ENCODE assay signal across 8 cellular contexts in genomic region chr15:79090487-79091203, GRCh38. TPM values are rescaled to one million over a fixed set of nuclear protein-coding genes. Genes with fewer than 3 reads are reported as not detected.
DNase-seq lines count a peak whose midpoint lies in the region; ATAC-seq, FAIRE-seq and TF ChIP-seq lines count a peak whose summit lies in the region.

Gene RASGRF1, minus strand, starts transcription at chr15:79090780. Its CDS starts 282 bp downstream, at chr15:79090498.

- no peaks in the 10 kb centered on the region for H3K79me2 ChIP-seq in mesendoderm (ENCODE audit: control insufficient read depth, insufficient read depth, low read length)

- CTCF ChIA-PET in activated naive CD4-positive, alpha-beta T cell treated with anti-CD3 and anti-CD28 coated beads for 36 hours (lab: Charles Lee), result interaction anchor here (0.7 kb wide), 1 partner anchor 628 kb away, joined by 3 read pairs; no protein-coding TSS in a partner anchor
- CTCF ChIA-PET in activated naive CD4-positive, alpha-beta T cell treated with anti-CD3 and anti-CD28 coated beads, Interleukin-2, amount 10 ng/mL, durations not matched to agents 7 days and 5 days (lab: Charles Lee), result no interaction called here

- H3K23ac ChIP-seq in mesendoderm (ENCODE audit: low read length), result no peak within 1 kb of the TSS

- H2BK15ac ChIP-seq in mesendoderm (replicated peaks; ENCODE audit: low read depth), result no peak within 1 kb of the TSS

- H4K5ac ChIP-seq in mesendoderm (ENCODE audit: low read length), result no peak within 1 kb of the TSS

- H3K27ac ChIP-seq in mesendoderm (ENCODE audit: low read depth, low read length), result no peak within 1 kb of the TSS

- no peak within 1 kb of the TSS for H3K27ac Mint-ChIP-seq in activated naive CD4-positive, alpha-beta T cell treated with anti-CD3 and anti-CD28 coated beads for 36 hours
- H3K27ac Mint-ChIP-seq in activated naive CD4-positive, alpha-beta T cell treated with anti-CD3 and anti-CD28 coated beads, Interleukin-2, amount 10 ng/mL, durations not matched to agents 7 days and 5 days, result no peak within 1 kb of the TSS

- peak within 1 kb of the TSS; percentile 74 for H3K4me2 ChIP-seq in mesendoderm (ENCODE audit: low read length)

- H3K56ac ChIP-seq in mesendoderm (ENCODE audit: low read length), result peak within 1 kb of the TSS; percentile 44

- no peaks in the 10 kb centered on the region for H3K79me1 ChIP-seq in mesendoderm (ENCODE audit: low read length)

- intact Hi-C loops in activated naive CD4-positive, alpha-beta T cell treated with anti-CD3 and anti-CD28 coated beads for 36 hours (cut with micrococcal nuclease), result no loop called here

- no peak within 1 kb of the TSS for H4K8ac ChIP-seq in mesendoderm (ENCODE audit: low read depth, low read length)

- no CpG with 5 or more reads among the region's 61 CpGs for WGBS in mesendoderm (ENCODE audit: extremely low coverage, insufficient coverage, low lambda C conversion rate)

- FAIRE-seq in H54 (lab: Jason Lieb, UNC), result no peak

- H2BK120ac ChIP-seq in mesendoderm (ENCODE audit: low read depth, low read length), result no peak within 1 kb of the TSS

- peaks cover 44% of the 10 kb centered on the region for H3K27me3 ChIP-seq in mesendoderm (ENCODE audit: insufficient read depth, low read length, poor library complexity)

- no peaks in the 10 kb centered on the region for H3K4me1 ChIP-seq in mesendoderm (ENCODE audit: control insufficient read depth, low read depth, low read length)

- no peak within 1 kb of the TSS for H3K4me3 ChIP-seq in mesendoderm (ENCODE audit: low read length)

- peak within 1 kb of the TSS; percentile 2 for H3K4me3 Mint-ChIP-seq in activated naive CD4-positive, alpha-beta T cell treated with anti-CD3 and anti-CD28 coated beads for 36 hours
- H3K4me3 Mint-ChIP-seq in activated naive CD4-positive, alpha-beta T cell treated with anti-CD3 and anti-CD28 coated beads, Interleukin-2, amount 10 ng/mL, durations not matched to agents 7 days and 5 days, result no peak within 1 kb of the TSS

- no peak within 1 kb of the TSS for H3K9ac ChIP-seq in mesendoderm (ENCODE audit: low read length)

- H2AK5ac ChIP-seq in mesendoderm (ENCODE audit: low read length), result no peak within 1 kb of the TSS

- no peak within 1 kb of the TSS for H3K4ac ChIP-seq in mesendoderm (ENCODE audit: low read depth, low read length)

- no peaks in the 10 kb centered on the region for H3K9me3 Mint-ChIP-seq in activated naive CD4-positive, alpha-beta T cell treated with anti-CD3 and anti-CD28 coated beads for 36 hours
- H3K9me3 Mint-ChIP-seq in activated naive CD4-positive, alpha-beta T cell treated with anti-CD3 and anti-CD28 coated beads, Interleukin-2, amount 10 ng/mL, durations not matched to agents 7 days and 5 days, result no peaks in the 10 kb centered on the region

- DNase-seq in activated naive CD4-positive, alpha-beta T cell treated with anti-CD3 and anti-CD28 coated beads for 36 hours, result no peak
- no peak for DNase-seq in activated naive CD4-positive, alpha-beta T cell treated with anti-CD3 and anti-CD28 coated beads, Interleukin-2, amount 10 ng/mL, durations not matched to agents 7 days and 5 days
- DNase-seq in cerebellar cortex (ENCODE audit: low spot score) (peak; percentile 65), mesendoderm (peak; percentile 55), ureter (ENCODE audit: low spot score) (peak; percentile 39), H54 (ENCODE audit: insufficient read length, low spot score) (no peak)

- H3K18ac ChIP-seq in mesendoderm (ENCODE audit: low read length), result no peak within 1 kb of the TSS

- H3K4me1 Mint-ChIP-seq in activated naive CD4-positive, alpha-beta T cell treated with anti-CD3 and anti-CD28 coated beads for 36 hours (ENCODE audit: low read depth), result peaks cover 9% of the 10 kb centered on the region
- H3K4me1 Mint-ChIP-seq in activated naive CD4-positive, alpha-beta T cell treated with anti-CD3 and anti-CD28 coated beads, Interleukin-2, amount 10 ng/mL, durations not matched to agents 7 days and 5 days, result peaks cover 6% of the 10 kb centered on the region

- ATAC-seq in GM18909 (IDR thresholded peaks at IDR 0.05; ENCODE audit: poor library complexity, unreplicated experiment) (no peak), HG02840 (IDR thresholded peaks at IDR 0.05; ENCODE audit: low FRiP score, unreplicated experiment) (no peak)

- H3K36me3 ChIP-seq in mesendoderm (ENCODE audit: control insufficient read depth, insufficient read depth, low read length), result no peaks in the 10 kb centered on the region

- H3K36me3 Mint-ChIP-seq in activated naive CD4-positive, alpha-beta T cell treated with anti-CD3 and anti-CD28 coated beads for 36 hours (ENCODE audit: low read depth), result no peaks in the 10 kb centered on the region
- H3K36me3 Mint-ChIP-seq in activated naive CD4-positive, alpha-beta T cell treated with anti-CD3 and anti-CD28 coated beads, Interleukin-2, amount 10 ng/mL, durations not matched to agents 7 days and 5 days, result no peaks in the 10 kb centered on the region

- no peak within 1 kb of the TSS for H2BK5ac ChIP-seq in mesendoderm (ENCODE audit: low read length)

- peaks cover 56% of the 10 kb centered on the region for H3K27me3 Mint-ChIP-seq in activated naive CD4-positive, alpha-beta T cell treated with anti-CD3 and anti-CD28 coated beads for 36 hours (ENCODE audit: low read depth)
- H3K27me3 Mint-ChIP-seq in activated naive CD4-positive, alpha-beta T cell treated with anti-CD3 and anti-CD28 coated beads, Interleukin-2, amount 10 ng/mL, durations not matched to agents 7 days and 5 days, result peaks cover 94% of the 10 kb centered on the region

- no peak for TF ChIP-seq POLR2A in H54 (IDR thresholded peaks at IDR 0.05; ENCODE audit: low read depth, low read length)

RNA-seq across cellular contexts. Expression of gene RASGRF1, which starts in this region (rescaled TPM):
- not detected for total RNA-seq in activated naive CD4-positive, alpha-beta T cell treated with anti-CD3 and anti-CD28 coated beads for 36 hours
- 0.15 TPM for polyA plus RNA-seq in mesendoderm (2013, experiment 1 of 2)
- polyA plus RNA-seq in mesendoderm (2013, experiment 2 of 2), result 0.14 TPM
- 2.1 TPM for total RNA-seq in ureter

Comparison
In these comparisons a context has a peak if more than half of its experiments do, and no peak if none do; other contexts are left out.
1. DNase-seq: peak in cerebellar cortex (single experiment), mesendoderm (single experiment) and ureter (single experiment); none in activated naive CD4-positive, alpha-beta T cell treated with anti-CD3 and anti-CD28 coated beads for 36 hours (single experiment), activated naive CD4-positive, alpha-beta T cell treated with anti-CD3 and anti-CD28 coated beads, Interleukin-2, amount 10 ng/mL, durations not matched to agents 7 days and 5 days (single experiment) and H54 (single experiment).